ENCODE assay signal across 30 cellular contexts in the genomic region with DNA sequence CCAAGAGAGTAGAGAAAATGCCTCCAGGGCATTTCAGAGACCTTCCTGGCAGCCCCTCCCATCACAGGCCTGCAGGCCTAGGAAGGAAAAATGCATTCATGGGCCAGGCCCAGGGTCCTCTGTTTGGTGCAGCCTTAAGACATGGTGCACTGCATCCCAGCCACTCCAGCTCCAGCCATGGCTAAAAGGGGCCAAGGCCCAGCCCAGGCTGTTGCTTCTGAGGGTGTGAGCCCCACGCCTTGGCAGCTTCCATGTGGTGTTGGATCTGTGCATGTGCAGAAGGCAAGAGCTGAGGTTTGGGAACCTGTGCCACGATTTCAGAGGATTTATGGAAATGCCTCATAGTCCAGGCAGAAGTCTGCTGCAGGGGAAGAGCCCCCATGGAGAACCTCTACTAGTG.
"Had no signal": no experiment of that assay in that cellular context is flagged by ENCODE, and none has a peak within 500 bp of the region (broad histone marks: within the 10 kb centered on the region; RNA-seq: fewer than 3 reads in every experiment).

No MANE protein-coding gene starts in this region.

- H3K27me3 Mint-ChIP-seq: naive thymus-derived CD4-positive, alpha-beta T cell; stimulated activated memory B cell treated with anti-CD40 and anti-IgM and Interleukin-4, amounts not matched to agents 10 μg/mL and 1 μg/mL and 100 μg/mL, for 72 hours; stimulated activated naive CD8-positive, alpha-beta T cell treated with anti-CD3 and anti-CD28 coated beads, Interleukin-15, amount 100 ng/mL, for 72 hours had no signal

- H3K4me3 Mint-ChIP-seq: naive thymus-derived CD4-positive, alpha-beta T cell; natural killer cell; nephron; neural progenitor cell; stimulated activated memory B cell treated with anti-CD40 and anti-IgM and Interleukin-4, amounts not matched to agents 10 μg/mL and 1 μg/mL and 100 μg/mL, for 72 hours; stimulated activated naive CD8-positive, alpha-beta T cell treated with anti-CD3 and anti-CD28 coated beads, Interleukin-15, amount 100 ng/mL, for 72 hours had no signal

- H3K4me1 ChIP-seq: neural progenitor cell, parathyroid adenoma, prostate gland, right atrium auricular region, right lobe of liver, sigmoid colon, suprapubic skin, testis, tibial artery, upper lobe of left lung, uterus had no signal

- H3K36me3 ChIP-seq: neural progenitor cell, ovary, prostate gland, right atrium auricular region, right lobe of liver, sigmoid colon, suprapubic skin, tibial artery, upper lobe of left lung, uterus had no signal

- H3K4me3 ChIP-seq: neural progenitor cell, ovary, prostate gland, right atrium auricular region, right lobe of liver, sigmoid colon, suprapubic skin, testis, tibial artery, upper lobe of left lung, uterus had no signal

- H3K4me1 Mint-ChIP-seq: naive thymus-derived CD4-positive, alpha-beta T cell; natural killer cell; nephron; neural progenitor cell; stimulated activated memory B cell treated with anti-CD40 and anti-IgM and Interleukin-4, amounts not matched to agents 10 μg/mL and 1 μg/mL and 100 μg/mL, for 72 hours; stimulated activated naive CD8-positive, alpha-beta T cell treated with anti-CD3 and anti-CD28 coated beads, Interleukin-15, amount 100 ng/mL, for 72 hours had no signal

- ATAC-seq: naive thymus-derived CD4-positive, alpha-beta T cell; natural killer cell; right lobe of liver; stimulated activated memory B cell treated with anti-CD40 and anti-IgM and Interleukin-4, amounts not matched to agents 10 μg/mL and 1 μg/mL and 100 μg/mL, for 72 hours; stimulated activated naive CD8-positive, alpha-beta T cell treated with anti-CD3 and anti-CD28 coated beads, Interleukin-15, amount 100 ng/mL, for 72 hours; stimulated activated naive CD8-positive, alpha-beta T cell treated with anti-CD3 and anti-CD28 coated beads, Interleukin-15, Interleukin-2, amounts not matched to agents 100 U/mL and 50 U/mL, for 24 hours had no signal

- H3K27ac ChIP-seq: neural progenitor cell, ovary, parathyroid adenoma, prostate gland, right atrium auricular region, right lobe of liver, sigmoid colon, suprapubic skin, testis, tibial artery, upper lobe of left lung, uterus had no signal

- DNase-seq: naive thymus-derived CD4-positive, alpha-beta T cell; natural killer cell; occipital lobe; ovary; posterior cingulate gyrus; retina; sigmoid colon; small intestine; stimulated activated CD4-positive, alpha-beta T cell treated with anti-CD3 and anti-CD28 coated beads, Interleukin-12 subunit alpha, Interleukin-12 subunit beta, amount 100 ng/mL, for 4 hours; stimulated activated CD4-positive, alpha-beta T cell treated with anti-CD3 and anti-CD28 coated beads, Interleukin-1b, Interleukin-23, amount 100 ng/mL, for 48 hours; stimulated activated CD4-positive, alpha-beta T cell treated with anti-CD3 and anti-CD28 coated beads, Interleukin-4, amount 100 ng/mL, for 1 hour; stimulated activated CD4-positive, alpha-beta T cell treated with anti-CD3 and anti-CD28 coated beads, Interleukin-4, amount 100 ng/mL, for 4 hours; stimulated activated CD8-positive, alpha-beta memory T cell treated with anti-CD3 and anti-CD28 coated beads, Interleukin-4, amount 100 ng/mL, for 48 hours; stimulated activated naive CD4-positive, alpha-beta T cell; stimulated activated naive CD8-positive, alpha-beta T cell treated with anti-CD3 and anti-CD28 coated beads, Interleukin-15, amount 100 ng/mL, for 72 hours; stimulated activated naive CD8-positive, alpha-beta T cell treated with anti-CD3 and anti-CD28 coated beads, Interleukin-15, Interleukin-2, amounts not matched to agents 100 U/mL and 50 U/mL, for 24 hours; substantia nigra; testis; tibial artery; trophoblast cell; uterus had no signal

- H3K27me3 ChIP-seq: neural progenitor cell, ovary, right atrium auricular region, right lobe of liver, sigmoid colon, suprapubic skin, testis, tibial artery, upper lobe of left lung, uterus had no signal

- H3K9me3 ChIP-seq: ovary, prostate gland, right lobe of liver, testis, uterus had no signal

- H3K27ac Mint-ChIP-seq: naive thymus-derived CD4-positive, alpha-beta T cell; natural killer cell; nephron; neural progenitor cell; stimulated activated memory B cell treated with anti-CD40 and anti-IgM and Interleukin-4, amounts not matched to agents 10 μg/mL and 1 μg/mL and 100 μg/mL, for 72 hours; stimulated activated naive CD8-positive, alpha-beta T cell treated with anti-CD3 and anti-CD28 coated beads, Interleukin-15, amount 100 ng/mL, for 72 hours had no signal

- H3K36me3 Mint-ChIP-seq: neural progenitor cell; stimulated activated memory B cell treated with anti-CD40 and anti-IgM and Interleukin-4, amounts not matched to agents 10 μg/mL and 1 μg/mL and 100 μg/mL, for 72 hours had no signal
